Comparison of ENCODE assay signal across 2 cellular contexts in the genomic region with DNA sequence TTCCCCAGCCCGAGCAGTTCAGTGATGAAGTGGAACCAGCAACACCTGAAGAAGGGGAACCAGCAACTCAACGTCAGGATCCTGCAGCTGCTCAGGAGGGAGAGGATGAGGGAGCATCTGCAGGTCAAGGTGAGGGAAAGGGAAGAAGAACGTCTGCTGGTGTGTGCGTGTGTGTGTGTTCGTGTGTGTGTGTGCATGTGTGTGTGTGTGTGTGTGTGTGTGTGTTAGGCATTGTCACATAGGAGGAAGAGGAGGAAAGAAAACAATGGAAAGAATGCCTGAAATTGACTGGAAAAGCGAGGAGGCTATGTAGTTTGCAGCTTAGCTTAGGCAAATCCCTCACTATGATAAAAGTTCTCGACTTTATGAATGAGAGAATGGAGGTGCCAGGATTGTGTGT. TPM values are rescaled to one million over a fixed set of nuclear protein-coding genes. Genes with fewer than 3 reads are reported as not detected.
"Had no signal": no experiment of that assay in that cellular context is flagged by ENCODE, and none has a peak within 500 bp of the region (broad histone marks: within the 10 kb centered on the region; RNA-seq: fewer than 3 reads in every experiment).

No MANE protein-coding gene starts in this region.

RNA-seq across cellular contexts. Expression of a gene that starts 1.9 kb away (rescaled TPM):
- total RNA-seq: G401, GM12878 had no signal
- polyA plus RNA-seq: GM12878 had no signal

RNA-seq across cellular contexts. Expression of a gene that starts 7.6 kb away (rescaled TPM):
- total RNA-seq: G401, GM12878 had no signal
- polyA plus RNA-seq: GM12878 had no signal

RNA-seq across cellular contexts. Expression of a gene that starts 20.3 kb away (rescaled TPM):
- total RNA-seq: G401, GM12878 had no signal
- polyA plus RNA-seq: GM12878 had no signal

RNA-seq across cellular contexts. Expression of a gene that starts 59.2 kb away (rescaled TPM):
- total RNA-seq: G401 had no signal
